ENCODE assay signal across 11 cellular contexts in genomic region chrX:50860518-50860917, GRCh38. TPM values are rescaled to one million over a fixed set of nuclear protein-coding genes. Genes with fewer than 3 reads are reported as not detected.
"Had no signal": no experiment of that assay in that cellular context is flagged by ENCODE, and none has a peak within 500 bp of the region (broad histone marks: within the 10 kb centered on the region; RNA-seq: fewer than 3 reads in every experiment).

No MANE protein-coding gene starts in this region.

- H3K9ac ChIP-seq: GM23248 had no signal

- H3K27ac Mint-ChIP-seq: HFFc6, IgD-negative memory B cell had no signal

- H3K27me3 Mint-ChIP-seq: IgD-negative memory B cell had no signal

- H3K4me3 ChIP-seq: GM23248, HAP-1 had no signal

- H3K36me3 ChIP-seq: HAP-1 had no signal

- H3K9me3 ChIP-seq: HAP-1 had no signal

- H2AFZ ChIP-seq: GM23248 had no signal

- H3K4me1 Mint-ChIP-seq: IgD-negative memory B cell had no signal

- ATAC-seq: HCT116 had no signal

- H3K4me3 Mint-ChIP-seq: HFFc6, IgD-negative memory B cell had no signal

- H3K4me1 ChIP-seq: HAP-1 had no signal

- DNase-seq: GM23248, GOT3, H7, HFFc6, KBM-7 had no signal

- H3K27ac ChIP-seq: GM23248, HL-60 had no signal

RNA-seq across cellular contexts. Expression of gene SHROOM4, which starts 46.5 kb away (rescaled TPM):
- total RNA-seq: HFFc6 had no signal
- polyA plus RNA-seq: IgD-negative memory B cell had no signal

RNA-seq across cellular contexts. Expression of gene BMP15, which starts 50.0 kb away (rescaled TPM):
- total RNA-seq: GM23248, H4, H7, HFFc6, HT1080 had no signal
- polyA plus RNA-seq: GM23248, IgD-negative memory B cell had no signal
